Comparison of ENCODE assay signal across 16 cellular contexts in genomic region chr14:75084513-75084912, GRCh38. TPM values are rescaled to one million over a fixed set of nuclear protein-coding genes. Genes with fewer than 3 reads are reported as not detected.
A peak's percentile ranks its signal among the peaks of the same experiment; 100 is the strongest.
DNase-seq lines count a peak whose midpoint lies in the region; ATAC-seq, FAIRE-seq and TF ChIP-seq lines count a peak whose summit lies in the region.
"Had no signal": no experiment of that assay in that cellular context is flagged by ENCODE, and none has a peak within 500 bp of the region (broad histone marks: within the 10 kb centered on the region; RNA-seq: fewer than 3 reads in every experiment).

No MANE protein-coding gene starts in this region.

- no peak overlapping the region for H3K27ac ChIP-seq in endothelial cell of umbilical vein (ENCODE audit: insufficient read depth, low read depth, low read length)
- no peak overlapping the region for H3K27ac ChIP-seq in parathyroid adenoma
- H3K27ac ChIP-seq: spleen had no signal

- dilution Hi-C loops in endothelial cell of umbilical vein (cut with MboI; ENCODE audit: extremely low pct_ligation_motif_present, low sequenced_read_pairs), result no loop called here

- no peaks in the 10 kb centered on the region for H3K27me3 ChIP-seq in endothelial cell of umbilical vein (ENCODE audit: control insufficient read depth in 2 of 2, insufficient read depth in 2 of 2, low read length in 2 of 2)
- no peaks in the 10 kb centered on the region for H3K27me3 ChIP-seq in parathyroid adenoma (ENCODE audit: control insufficient read depth, insufficient read depth, low read length)
- H3K27me3 ChIP-seq: dorsolateral prefrontal cortex, spleen had no signal

- no peak overlapping the region for H2AFZ ChIP-seq in endothelial cell of umbilical vein (ENCODE audit: low read depth, low read length)
- H2AFZ ChIP-seq in parathyroid adenoma, result no peak overlapping the region

- no peak overlapping the region for H3K4me3 ChIP-seq in endothelial cell of umbilical vein (replicated peaks in 1 of 3; ENCODE audit: insufficient read depth in 1 of 3, low read depth in 1 of 3, low read length in 3 of 3)
- no peak overlapping the region for H3K4me3 ChIP-seq in parathyroid adenoma (ENCODE audit: low read depth, low read length)
- H3K4me3 ChIP-seq: dorsolateral prefrontal cortex, spleen had no signal

- FAIRE-seq in endothelial cell of umbilical vein (lab: Jason Lieb, UNC), result peak; percentile 77

- TF ChIP-seq POLR2A in endothelial cell of umbilical vein (IDR thresholded peaks at IDR 0.05; ENCODE audit: low read depth, low read length), result no peak

- intact Hi-C loops in endothelial cell of umbilical vein (cut with micrococcal nuclease), result loop anchor here (1.0 kb wide), 1 partner anchor 138 kb away; no protein-coding TSS in a partner anchor

- in situ Hi-C loops in G401 (cut with HindIII; ENCODE audit: low sequenced_read_pairs), result no loop called here

- H3K9me3 ChIP-seq in endothelial cell of umbilical vein (replicated peaks; ENCODE audit: control insufficient read depth, insufficient read depth, low read length), result no peaks in the 10 kb centered on the region
- H3K9me3 ChIP-seq in parathyroid adenoma (ENCODE audit: control insufficient read depth, low read length), result no peaks in the 10 kb centered on the region
- H3K9me3 ChIP-seq: spleen had no signal

- H3K36me3 ChIP-seq in endothelial cell of umbilical vein (ENCODE audit: control insufficient read depth in 2 of 2, extremely low read depth in 1 of 2, insufficient read depth in 2 of 2, low read length in 2 of 2) (peaks cover 7 to 21% of the 10 kb centered on the region in 2 experiments), parathyroid adenoma (ENCODE audit: control insufficient read depth, insufficient read depth, low read length) (no peaks in the 10 kb centered on the region)

- H3K4me2 ChIP-seq in endothelial cell of umbilical vein (ENCODE audit: insufficient read depth, low read length) (no peak overlapping the region), parathyroid adenoma (ENCODE audit: low read length) (no peak overlapping the region)

- POLR2A ChIA-PET in endothelial cell of umbilical vein (lab: Charles Lee), result no interaction called here

- H4K20me1 ChIP-seq in endothelial cell of umbilical vein (replicated peaks; ENCODE audit: control insufficient read depth, extremely low read depth, insufficient read depth, low read length), result no peaks in the 10 kb centered on the region

- no TSS peak for BruUV-seq in endothelial cell of umbilical vein (replicated peaks; lab: Mats Ljungman, UMichigan)

- H3K79me2 ChIP-seq in endothelial cell of umbilical vein (ENCODE audit: control insufficient read depth, insufficient read depth, low read length), result no peaks in the 10 kb centered on the region
- no peaks in the 10 kb centered on the region for H3K79me2 ChIP-seq in parathyroid adenoma

- CTCF ChIA-PET in endothelial cell of umbilical vein (lab: Charles Lee), result interaction anchor here (0.8 to 4.9 kb wide), 5 partner anchors 81 to 224 kb away, joined by 3 to 73 read pairs (median 5); partner anchors contain the start of gene RPS6KL1

- ATAC-seq in GM19397 (IDR thresholded peaks at IDR 0.05; ENCODE audit: unreplicated experiment), result no peak
- ATAC-seq in GM19035 (IDR thresholded peaks at IDR 0.05; ENCODE audit: unreplicated experiment), result no peak
- no peak for ATAC-seq in GM18498 (IDR thresholded peaks at IDR 0.05; ENCODE audit: unreplicated experiment)

- peak; percentile 17 to 27 for TF ChIP-seq CTCF in endothelial cell of umbilical vein (IDR thresholded peaks at IDR 0.05; ENCODE audit: extremely low read depth in 1 of 2, insufficient read depth in 1 of 2, low read depth in 1 of 2, low read length in 2 of 2)
- TF ChIP-seq CTCF in parathyroid adenoma (IDR thresholded peaks at IDR 0.05), result peak; percentile 21

- H3K4me1 ChIP-seq in endothelial cell of umbilical vein (ENCODE audit: control insufficient read depth, extremely low read depth, insufficient read depth, low read length), result no peaks in the 10 kb centered on the region
- H3K4me1 ChIP-seq in parathyroid adenoma, result no peaks in the 10 kb centered on the region
- H3K4me1 ChIP-seq: spleen had no signal

- peak; percentile 25 for DNase-seq in G401 (ENCODE audit: low spot score)
- peak; percentile 3 for DNase-seq in NCI-H2171 (lab: John Stamatoyannopoulos, UW)
- peak; percentile 23 for DNase-seq in endothelial cell of umbilical vein (ENCODE audit: low read depth, low spot score)
- DNase-seq in NCI-H446 (lab: John Stamatoyannopoulos, UW), result no peak
- DNase-seq: activated CD4-positive, alpha-beta T cell treated with anti-CD3 and anti-CD28 coated beads, Interleukin-2, amount 50 U/mL, for 48 hours; activated naive CD4-positive, alpha-beta T cell treated with anti-CD3 and anti-CD28 coated beads, Interleukin-2, amount 10 ng/mL, durations not matched to agents 7 days and 5 days; dorsolateral prefrontal cortex; hypothalamus; KBM-7; NCI-H226; spleen; stimulated activated CD8-positive, alpha-beta memory T cell treated with anti-CD3 and anti-CD28 coated beads, Interleukin-4, amount 100 ng/mL, for 48 hours had no signal

- no peaks in the 10 kb centered on the region for H3K9me1 ChIP-seq in endothelial cell of umbilical vein (replicated peaks; ENCODE audit: control insufficient read depth, extremely low read depth, insufficient read depth, low read length)

- H3K9ac ChIP-seq in endothelial cell of umbilical vein (replicated peaks; ENCODE audit: extremely low read depth, insufficient read depth, low read length), result no peak overlapping the region
- no peak overlapping the region for H3K9ac ChIP-seq in parathyroid adenoma

TF ChIP-seq in endothelial cell of umbilical vein, 7 proteins besides CTCF, POLR2A, EP300 and RAD21:
- no peak for TF ChIP-seq MAX (IDR thresholded peaks at IDR 0.05; ENCODE audit: insufficient read depth, insufficient read length)
- TF ChIP-seq MYC (IDR thresholded peaks at IDR 0.05; ENCODE audit: low read depth, low read length), result no peak
- no peak for TF ChIP-seq JUN (IDR thresholded peaks at IDR 0.05; ENCODE audit: borderline replicate concordance, insufficient read depth, insufficient read length, low read depth)
- TF ChIP-seq GATA2 (IDR thresholded peaks at IDR 0.05; ENCODE audit: insufficient read depth, insufficient read length, low read depth, low read length), result no peak
- no peak for TF ChIP-seq FOS (IDR thresholded peaks at IDR 0.05; ENCODE audit: borderline replicate concordance, insufficient read depth, low read length)
- TF ChIP-seq POLR2AphosphoS5 (IDR thresholded peaks at IDR 0.05; ENCODE audit: insufficient read depth, low read depth, low read length), result no peak
- no peak for TF ChIP-seq EZH2 (IDR thresholded peaks at IDR 0.05; ENCODE audit: borderline replicate concordance, low read depth, low read length, severe bottlenecking)

RNA-seq across cellular contexts. Expression of gene ZC2HC1C, which starts 15.1 kb away (rescaled TPM):
- 2.1 TPM in 1 of 2 replicates, not detected in the other for total RNA-seq in G401 (2014; rRNA removed; shearing (Covaris generic))
- total RNA-seq in endothelial cell of umbilical vein, result 0.91 and 3.6 TPM in 2 replicates
- 0.72 and 0.84 TPM in 2 replicates for polyA plus RNA-seq in endothelial cell of umbilical vein
- 0.78 and 0.90 TPM in 2 replicates for polyA plus RNA-seq in endothelial cell of umbilical vein (2011; cell fraction: cytosol; rRNA removed)
- 0.87 and 2.4 TPM in 2 replicates for polyA plus RNA-seq in endothelial cell of umbilical vein (2011; cell fraction: nucleus; rRNA removed)
- 0.68 and 1.5 TPM in 2 replicates for polyA plus RNA-seq in endothelial cell of umbilical vein (2012)
- polyA minus RNA-seq in endothelial cell of umbilical vein, result 1.00 and 1.9 TPM in 2 replicates
- polyA minus RNA-seq in endothelial cell of umbilical vein (2011; cell fraction: cytosol; rRNA and poly(A)+ RNA removed), result 2.4 TPM
- polyA minus RNA-seq in endothelial cell of umbilical vein (2011; cell fraction: nucleus; rRNA and poly(A)+ RNA removed), result 2.2 and 3.8 TPM in 2 replicates

RNA-seq across cellular contexts. Expression of gene ACYP1, which starts 20.7 kb away (rescaled TPM):
- total RNA-seq in G401 (2014; rRNA removed; shearing (Covaris generic)), result 11.9 and 18.7 TPM in 2 replicates
- total RNA-seq in endothelial cell of umbilical vein, result 34.2 and 37.5 TPM in 2 replicates
- polyA plus RNA-seq in endothelial cell of umbilical vein, result 17.4 and 30.2 TPM in 2 replicates
- 41.6 and 54.9 TPM in 2 replicates for polyA plus RNA-seq in endothelial cell of umbilical vein (2011; cell fraction: cytosol; rRNA removed)
- 24.8 and 51.2 TPM in 2 replicates for polyA plus RNA-seq in endothelial cell of umbilical vein (2011; cell fraction: nucleus; rRNA removed)
- polyA plus RNA-seq in endothelial cell of umbilical vein (2012), result 22.8 and 34.0 TPM in 2 replicates
- 11.3 and 16.2 TPM in 2 replicates for polyA minus RNA-seq in endothelial cell of umbilical vein
- 6.9 TPM for polyA minus RNA-seq in endothelial cell of umbilical vein (2011; cell fraction: cytosol; rRNA and poly(A)+ RNA removed)
- polyA minus RNA-seq in endothelial cell of umbilical vein (2011; cell fraction: nucleus; rRNA and poly(A)+ RNA removed), result 11.8 TPM in 2 replicates

RNA-seq across cellular contexts. Expression of gene MLH3, which starts 33.2 kb away (rescaled TPM):
- total RNA-seq in G401 (2014; rRNA removed; shearing (Covaris generic)), result 11.1 and 21.0 TPM in 2 replicates
- total RNA-seq in endothelial cell of umbilical vein, result 14.6 and 16.5 TPM in 2 replicates
- polyA plus RNA-seq in endothelial cell of umbilical vein, result 4.6 and 4.8 TPM in 2 replicates
- polyA plus RNA-seq in endothelial cell of umbilical vein (2011; cell fraction: cytosol; rRNA removed), result 4.8 and 5.3 TPM in 2 replicates
- polyA plus RNA-seq in endothelial cell of umbilical vein (2011; cell fraction: nucleus; rRNA removed), result 17.2 and 19.0 TPM in 2 replicates
- polyA plus RNA-seq in endothelial cell of umbilical vein (2012), result 7.7 and 8.2 TPM in 2 replicates
- 20.0 and 27.1 TPM in 2 replicates for polyA minus RNA-seq in endothelial cell of umbilical vein
- 10.9 TPM for polyA minus RNA-seq in endothelial cell of umbilical vein (2011; cell fraction: cytosol; rRNA and poly(A)+ RNA removed)
- 19.0 and 23.3 TPM in 2 replicates for polyA minus RNA-seq in endothelial cell of umbilical vein (2011; cell fraction: nucleus; rRNA and poly(A)+ RNA removed)

RNA-seq across cellular contexts. Expression of gene NEK9, which starts 42.3 kb away (rescaled TPM):
- 47.9 and 49.3 TPM in 2 replicates for total RNA-seq in G401 (2014; rRNA removed; shearing (Covaris generic))
- total RNA-seq in endothelial cell of umbilical vein, result 65.1 and 69.6 TPM in 2 replicates
- 22.1 and 25.1 TPM in 2 replicates for polyA plus RNA-seq in endothelial cell of umbilical vein
- polyA plus RNA-seq in endothelial cell of umbilical vein (2011; cell fraction: cytosol; rRNA removed), result 22.4 and 23.2 TPM in 2 replicates
- polyA plus RNA-seq in endothelial cell of umbilical vein (2011; cell fraction: nucleus; rRNA removed), result 39.8 and 59.9 TPM in 2 replicates
- 49.6 and 51.6 TPM in 2 replicates for polyA plus RNA-seq in endothelial cell of umbilical vein (2012)
- polyA minus RNA-seq in endothelial cell of umbilical vein, result 56.9 and 73.8 TPM in 2 replicates
- 34.8 TPM for polyA minus RNA-seq in endothelial cell of umbilical vein (2011; cell fraction: cytosol; rRNA and poly(A)+ RNA removed)
- polyA minus RNA-seq in endothelial cell of umbilical vein (2011; cell fraction: nucleus; rRNA and poly(A)+ RNA removed), result 47.0 and 54.4 TPM in 2 replicates

Comparison
In these comparisons a context has a peak if more than half of its experiments do, and no peak if none do; other contexts are left out.
1. DNase-seq: peak in G401 (single experiment), NCI-H2171 (single experiment) and endothelial cell of umbilical vein (single experiment); none in NCI-H446 (0 of 2).